14 cellular contexts compared by ENCODE assay signal in the genomic region with DNA sequence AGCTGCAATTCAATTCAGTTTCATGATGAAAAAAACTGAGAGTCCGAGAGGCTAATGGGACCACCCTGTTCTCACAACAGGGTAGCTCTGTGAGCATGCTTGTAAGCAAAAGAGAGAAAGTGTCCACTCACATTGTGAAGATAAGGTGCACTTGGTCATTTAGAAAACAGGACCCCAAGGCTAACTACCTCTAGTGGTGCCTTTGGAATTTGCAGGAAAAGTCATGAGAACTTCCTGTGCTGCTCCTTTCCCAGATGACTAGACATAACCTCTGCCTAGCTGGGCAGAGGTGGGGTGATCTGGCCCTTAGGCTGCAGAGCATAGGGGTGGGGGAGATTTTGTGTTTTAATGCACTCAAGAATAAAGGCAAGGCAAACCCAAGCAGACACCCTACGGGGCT.
A peak's percentile ranks its signal among the peaks of the same experiment; 100 is the strongest.
DNase-seq lines count a peak whose midpoint lies in the region; ATAC-seq, FAIRE-seq and TF ChIP-seq lines count a peak whose summit lies in the region.
"Had no signal": no experiment of that assay in that cellular context is flagged by ENCODE, and none has a peak within 500 bp of the region (broad histone marks: within the 10 kb centered on the region; RNA-seq: fewer than 3 reads in every experiment).

No MANE protein-coding gene starts in this region.

- H3K79me2 ChIP-seq in astrocyte (ENCODE audit: insufficient read depth, low read length): no peaks in the 10 kb centered on the region

- H3K4me3 ChIP-seq in astrocyte (ENCODE audit: insufficient read depth, low read depth, low read length): no peak overlapping the region
- H3K4me3 ChIP-seq: skin epidermis had no signal

- H3K4me3 Mint-ChIP-seq in HFFc6 (no peak overlapping the region), astrocyte (ENCODE audit: unreplicated experiment) (no peak overlapping the region)
- H3K4me3 Mint-ChIP-seq: natural killer cell treated with Interleukin-12 subunit alpha and Interleukin-12 subunit beta and Interleukin-15 and Interleukin-18, amount 100 ng/mL, for 72 hours had no signal

- H3K4me1 Mint-ChIP-seq in HFFc6 (ENCODE audit: low read depth) (no peaks in the 10 kb centered on the region), astrocyte (ENCODE audit: low read depth, unreplicated experiment) (no peaks in the 10 kb centered on the region)

- no peaks in the 10 kb centered on the region for H3K27me3 ChIP-seq in astrocyte (ENCODE audit: insufficient read depth, low read length)

- no peaks in the 10 kb centered on the region for H4K20me1 ChIP-seq in astrocyte (ENCODE audit: insufficient read depth, low read length)

- H3K9me3 Mint-ChIP-seq in HFFc6 (no peaks in the 10 kb centered on the region), astrocyte (ENCODE audit: unreplicated experiment) (no peaks in the 10 kb centered on the region)
- H3K9me3 Mint-ChIP-seq: natural killer cell treated with Interleukin-12 subunit alpha and Interleukin-12 subunit beta and Interleukin-15 and Interleukin-18, amount 100 ng/mL, for 72 hours had no signal

- H3K36me3 ChIP-seq in astrocyte (ENCODE audit: insufficient read depth, low read length): no peaks in the 10 kb centered on the region

- no peak overlapping the region for H3K27ac Mint-ChIP-seq in HFFc6
- H3K27ac Mint-ChIP-seq in astrocyte (ENCODE audit: unreplicated experiment): no peak overlapping the region
- H3K27ac Mint-ChIP-seq: natural killer cell treated with Interleukin-12 subunit alpha and Interleukin-12 subunit beta and Interleukin-15 and Interleukin-18, amount 100 ng/mL, for 72 hours had no signal

- peak; percentile 52 for TF ChIP-seq CTCF in HFFc6 (IDR thresholded peaks at IDR 0.05)
- peak; percentile 10 for TF ChIP-seq CTCF in astrocyte (IDR thresholded peaks at IDR 0.05; ENCODE audit: insufficient read depth, low read depth, low read length)

- no peak for FAIRE-seq in astrocyte (lab: Jason Lieb, UNC)

- H3K4me1 ChIP-seq in astrocyte (ENCODE audit: insufficient read depth, low read length): no peaks in the 10 kb centered on the region

- no peak overlapping the region for H3K27ac ChIP-seq in astrocyte (ENCODE audit: low read depth, low read length)
- H3K27ac ChIP-seq: RWPE1, skin epidermis had no signal

- H3K9ac ChIP-seq in astrocyte (ENCODE audit: low read length): no peak overlapping the region

- no peak overlapping the region for H3K4me2 ChIP-seq in astrocyte (ENCODE audit: low read length)

- no peak overlapping the region for H2AFZ ChIP-seq in astrocyte (ENCODE audit: low read depth, low read length)

- ATAC-seq in GM18861 (IDR thresholded peaks at IDR 0.05; ENCODE audit: unreplicated experiment): no peak
- no peak for ATAC-seq in HG03045 (IDR thresholded peaks at IDR 0.05; ENCODE audit: unreplicated experiment)
- no peak for ATAC-seq in HG03139 (IDR thresholded peaks at IDR 0.05; ENCODE audit: unreplicated experiment)
- ATAC-seq: left ventricle myocardium superior had no signal

- peaks cover 7% of the 10 kb centered on the region for H3K27me3 Mint-ChIP-seq in HFFc6 (ENCODE audit: insufficient read depth)
- peaks cover 13% of the 10 kb centered on the region for H3K27me3 Mint-ChIP-seq in astrocyte (ENCODE audit: low read depth, unreplicated experiment)

- no peaks in the 10 kb centered on the region for H3K36me3 Mint-ChIP-seq in HFFc6 (ENCODE audit: low read depth)
- no peaks in the 10 kb centered on the region for H3K36me3 Mint-ChIP-seq in astrocyte (ENCODE audit: low read depth, unreplicated experiment)
- H3K36me3 Mint-ChIP-seq: natural killer cell treated with Interleukin-12 subunit alpha and Interleukin-12 subunit beta and Interleukin-15 and Interleukin-18, amount 100 ng/mL, for 72 hours had no signal

- DNase-seq in DMS53 (lab: John Stamatoyannopoulos, UW): peak; percentile 51
- DNase-seq in HFFc6: no peak
- no peak for DNase-seq in astrocyte (ENCODE audit: low read depth)
- peak; percentile 62 for DNase-seq in iPS-NIHi7 (ENCODE audit: extremely low spot score)
- DNase-seq in NCI-H446 (lab: John Stamatoyannopoulos, UW): no peak
- DNase-seq: left ventricle myocardium superior, NCI-H1092 treated with DMSO at 0.1 percent for 48 hours, NCI-H226 had no signal

- no peaks in the 10 kb centered on the region for H3K9me3 ChIP-seq in astrocyte (ENCODE audit: insufficient read depth, low read depth, low read length)

Comparison
In these comparisons a context has a peak if more than half of its experiments do, and no peak if none do; other contexts are left out.
1. DNase-seq: peak in DMS53 (single experiment) and iPS-NIHi7 (single experiment); none in HFFc6 (single experiment), astrocyte (single experiment) and NCI-H446 (0 of 2).